ENCODE assay signal across 19 cellular contexts in the genomic region with DNA sequence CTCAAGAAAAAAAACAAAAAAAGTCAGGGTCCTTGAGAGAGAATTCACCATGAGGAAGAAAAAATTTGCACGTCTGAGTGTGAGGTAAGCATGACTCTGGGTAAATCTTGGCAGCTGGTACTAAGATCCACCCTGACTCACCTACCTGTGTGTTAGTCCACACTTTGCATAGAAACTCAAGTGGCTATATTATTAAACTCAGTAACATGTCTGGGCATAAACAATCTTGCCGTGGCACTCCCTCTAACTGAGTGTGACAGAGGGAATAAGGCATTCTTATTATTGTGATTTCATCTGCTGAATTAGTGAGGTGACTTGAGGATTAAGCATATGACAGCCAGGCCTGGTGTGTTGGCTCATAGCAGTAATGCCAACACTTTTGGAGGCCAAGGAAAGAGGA.
"Had no signal": no experiment of that assay in that cellular context is flagged by ENCODE, and none has a peak within 500 bp of the region (broad histone marks: within the 10 kb centered on the region; RNA-seq: fewer than 3 reads in every experiment).

No MANE protein-coding gene starts in this region.

- H3K36me3 ChIP-seq: adrenal gland, cardiac muscle cell, lower lobe of right lung, thoracic aorta, upper lobe of left lung had no signal

- FAIRE-seq: islet of Langerhans, TTC549 had no signal

- H3K27me3 ChIP-seq: adrenal gland, cardiac muscle cell, upper lobe of left lung had no signal

- H3K4me1 ChIP-seq: adrenal gland, lower lobe of right lung, upper lobe of left lung had no signal

- H3K9me3 ChIP-seq: adrenal gland, lower lobe of right lung, thoracic aorta, upper lobe of left lung had no signal

- H3K27ac ChIP-seq: adrenal gland, cardiac muscle cell, lower lobe of right lung, thoracic aorta, upper lobe of left lung had no signal

- H3K4me3 ChIP-seq: adrenal gland, cardiac muscle cell, lower lobe of right lung, smooth muscle cell, thoracic aorta, upper lobe of left lung had no signal

- DNase-seq: activated CD4-positive, alpha-beta memory T cell treated with anti-CD3 and anti-CD28 coated beads for 36 hours; activated CD4-positive, alpha-beta T cell treated with anti-CD3 and anti-CD28 coated beads for 36 hours; activated gamma-delta T cell treated with Interleukin-2 at 50 U/mL for 16 hours; activated T-cell treated with anti-CD3 and anti-CD28 coated beads for 4 hours; adrenal gland; effector CD8-positive, alpha-beta T cell; foreskin melanocyte; glutamatergic neuron; hippocampal formation; lower lobe of right lung; stimulated activated CD4-positive, alpha-beta T cell treated with anti-CD3 and anti-CD28 coated beads, Interleukin-4, amount 100 ng/mL, for 1 hour; upper lobe of left lung had no signal

- ATAC-seq: activated CD4-positive, alpha-beta T cell treated with anti-CD3 and anti-CD28 coated beads for 36 hours; activated naive CD4-positive, alpha-beta T cell treated with anti-CD3 and anti-CD28 coated beads, Interleukin-2, amount 50 U/mL, for 72 hours; lower lobe of right lung; sciatic nerve had no signal

- H3K4me2 ChIP-seq: smooth muscle cell had no signal
